Comparison of ENCODE assay signal across 1 cellular context in the genomic region with DNA sequence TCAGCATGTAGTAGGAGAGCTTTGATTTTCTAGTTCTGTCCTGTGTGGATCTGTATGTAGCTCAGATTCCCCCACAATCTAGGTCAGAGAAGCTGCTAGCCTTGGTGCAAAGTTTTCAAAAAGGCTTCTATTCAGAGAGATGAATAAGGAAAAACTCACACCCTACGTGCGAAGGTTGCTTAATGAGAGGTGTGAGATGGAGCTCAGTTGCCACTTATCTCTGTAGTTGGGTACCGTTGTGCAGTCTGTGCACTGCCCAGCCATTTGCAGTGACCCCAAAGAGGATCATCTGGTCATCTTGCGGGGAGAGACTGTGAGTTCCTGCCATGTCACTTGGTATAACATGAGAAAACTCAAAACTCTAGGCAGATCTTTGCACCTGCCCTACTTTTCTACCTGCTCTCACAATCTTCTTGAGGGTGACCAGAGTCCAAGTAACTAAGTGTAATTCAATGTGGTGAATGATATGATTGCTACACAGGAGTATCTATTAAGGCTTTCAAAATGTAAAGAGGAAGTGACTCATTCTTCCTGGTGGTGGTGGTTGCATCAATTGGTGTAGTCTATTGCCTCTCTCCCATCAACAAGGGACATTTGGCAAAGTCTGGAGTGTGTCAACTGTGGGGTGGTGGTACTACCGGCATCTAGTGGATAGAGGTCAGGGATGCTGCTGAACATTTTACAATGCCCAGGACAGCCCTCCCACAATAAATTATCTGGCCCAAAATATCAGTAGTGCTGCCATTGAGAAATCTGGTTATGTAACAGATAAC.
TF ChIP-seq lines count a peak whose summit lies in the region.

No MANE protein-coding gene starts in this region.

TF ChIP-seq in WTC11, 78 proteins besides CTCF, POLR2A, EP300 and RAD21 (continued from another document):
- TF ChIP-seq, protein P1, sequence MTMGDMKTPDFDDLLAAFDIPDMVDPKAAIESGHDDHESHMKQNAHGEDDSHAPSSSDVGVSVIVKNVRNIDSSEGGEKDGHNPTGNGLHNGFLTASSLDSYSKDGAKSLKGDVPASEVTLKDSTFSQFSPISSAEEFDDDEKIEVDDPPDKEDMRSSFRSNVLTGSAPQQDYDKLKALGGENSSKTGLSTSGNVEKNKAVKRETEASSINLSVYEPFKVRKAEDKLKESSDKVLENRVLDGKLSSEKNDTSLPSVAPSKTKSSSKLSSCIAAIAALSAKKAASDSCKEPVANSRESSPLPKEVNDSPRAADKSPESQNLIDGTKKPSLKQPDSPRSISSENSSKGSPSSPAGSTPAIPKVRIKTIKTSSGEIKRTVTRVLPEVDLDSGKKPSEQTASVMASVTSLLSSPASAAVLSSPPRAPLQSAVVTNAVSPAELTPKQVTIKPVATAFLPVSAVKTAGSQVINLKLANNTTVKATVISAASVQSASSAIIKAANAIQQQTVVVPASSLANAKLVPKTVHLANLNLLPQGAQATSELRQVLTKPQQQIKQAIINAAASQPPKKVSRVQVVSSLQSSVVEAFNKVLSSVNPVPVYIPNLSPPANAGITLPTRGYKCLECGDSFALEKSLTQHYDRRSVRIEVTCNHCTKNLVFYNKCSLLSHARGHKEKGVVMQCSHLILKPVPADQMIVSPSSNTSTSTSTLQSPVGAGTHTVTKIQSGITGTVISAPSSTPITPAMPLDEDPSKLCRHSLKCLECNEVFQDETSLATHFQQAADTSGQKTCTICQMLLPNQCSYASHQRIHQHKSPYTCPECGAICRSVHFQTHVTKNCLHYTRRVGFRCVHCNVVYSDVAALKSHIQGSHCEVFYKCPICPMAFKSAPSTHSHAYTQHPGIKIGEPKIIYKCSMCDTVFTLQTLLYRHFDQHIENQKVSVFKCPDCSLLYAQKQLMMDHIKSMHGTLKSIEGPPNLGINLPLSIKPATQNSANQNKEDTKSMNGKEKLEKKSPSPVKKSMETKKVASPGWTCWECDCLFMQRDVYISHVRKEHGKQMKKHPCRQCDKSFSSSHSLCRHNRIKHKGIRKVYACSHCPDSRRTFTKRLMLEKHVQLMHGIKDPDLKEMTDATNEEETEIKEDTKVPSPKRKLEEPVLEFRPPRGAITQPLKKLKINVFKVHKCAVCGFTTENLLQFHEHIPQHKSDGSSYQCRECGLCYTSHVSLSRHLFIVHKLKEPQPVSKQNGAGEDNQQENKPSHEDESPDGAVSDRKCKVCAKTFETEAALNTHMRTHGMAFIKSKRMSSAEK (CRISPR knock-in tag; IDR thresholded peaks at IDR 0.05; ENCODE audit: borderline replicate concordance) = no peak
- TF ChIP-seq MXD4 (CRISPR knock-in tag; IDR thresholded peaks at IDR 0.05; ENCODE audit: borderline replicate concordance) (no peak), NFE2L1 (CRISPR knock-in tag; IDR thresholded peaks at IDR 0.05) (no peak), ELF4 (CRISPR knock-in tag; IDR thresholded peaks at IDR 0.05; ENCODE audit: low read depth) (no peak)
